In genomic region chr3:118884748-118885206, GRCh38 we compare ENCODE assay signal across 8 cellular contexts.
A peak's percentile ranks its signal among the peaks of the same experiment; 100 is the strongest.
DNase-seq lines count a peak whose midpoint lies in the region; ATAC-seq, FAIRE-seq and TF ChIP-seq lines count a peak whose summit lies in the region.

No MANE protein-coding gene starts in this region.

- peak; percentile 84 for TF ChIP-seq CTCF in D721Med (IDR thresholded peaks at IDR 0.05; ENCODE audit: insufficient read depth, missing control alignments)
- TF ChIP-seq CTCF in Panc1 (IDR thresholded peaks at IDR 0.05): peak; percentile 98
- TF ChIP-seq CTCF in foreskin fibroblast (IDR thresholded peaks at IDR 0.05; ENCODE audit: low read depth, low read length): peak; percentile 96
- TF ChIP-seq CTCF in osteocyte (IDR thresholded peaks at IDR 0.05): peak; percentile 87
- TF ChIP-seq CTCF in thyroid gland (IDR thresholded peaks at IDR 0.05): peak; percentile 27 to 84 (median 52)

- intact Hi-C loops in Panc1 (cut with micrococcal nuclease; ENCODE audit: unreplicated experiment) (loop anchor here (1.0 to 10.0 kb wide), 3 partner anchors 150 to 680 kb away; partner anchors contain the start of genes B4GALT4 and IGSF11), thyroid gland (cut with DNase I) (loop anchor here (5.0 kb wide), 1 partner anchor 213 kb away; no protein-coding TSS in a partner anchor)

- no peak for DNase-seq in D721Med (ENCODE audit: insufficient read length, low spot score)
- peak; percentile 57 for DNase-seq in HT1080 (ENCODE audit: low read depth)
- DNase-seq in Panc1 (ENCODE audit: low read depth, low spot score): peak; percentile 43
- DNase-seq in activated T-helper 1 cell treated with Interleukin-2 at 50 U/mL for 16 hours (ENCODE audit: low read depth): peak; percentile 51
- DNase-seq in foreskin fibroblast: peak; percentile 10 to 61
- DNase-seq in osteocyte (ENCODE audit: extremely low spot score, unreplicated experiment): no peak
- peak; percentile 64 to 78 for DNase-seq in thyroid gland

- peak; percentile 85 for FAIRE-seq in D721Med (lab: Jason Lieb, UNC)

- no peak overlapping the region for H3K27ac Mint-ChIP-seq in osteocyte (ENCODE audit: unreplicated experiment)

- WGBS in thyroid gland, 2 donors: 1 to 2% methylated on average over 3 of the region's 3 CpGs

- H3K36me3 ChIP-seq in Panc1 (ENCODE audit: control insufficient read depth, insufficient read depth, low read length): no peaks in the 10 kb centered on the region
- no peaks in the 10 kb centered on the region for H3K36me3 ChIP-seq in thyroid gland

- no peak overlapping the region for H3K27ac ChIP-seq in Panc1 (ENCODE audit: low read length)
- no peak overlapping the region for H3K27ac ChIP-seq in thyroid gland

- BruUV-seq in Panc1 (replicated peaks; lab: Mats Ljungman, UMichigan): no TSS peak

- H3K4me1 Mint-ChIP-seq in osteocyte (ENCODE audit: unreplicated experiment): no peaks in the 10 kb centered on the region

- H3K4me3 Mint-ChIP-seq in osteocyte (ENCODE audit: unreplicated experiment): no peak overlapping the region

- H3K27me3 ChIP-seq in Panc1 (ENCODE audit: control insufficient read depth, insufficient read depth, low read length) (peaks cover 20% of the 10 kb centered on the region), thyroid gland (no peaks in the 10 kb centered on the region)

- no peaks in the 10 kb centered on the region for H3K9me3 Mint-ChIP-seq in osteocyte (ENCODE audit: unreplicated experiment)

- H3K36me3 Mint-ChIP-seq in osteocyte (ENCODE audit: unreplicated experiment): no peaks in the 10 kb centered on the region

- peaks cover 42% of the 10 kb centered on the region for H3K27me3 Mint-ChIP-seq in osteocyte (ENCODE audit: unreplicated experiment)

- POLR2A ChIA-PET in Panc1 (lab: Charles Lee): no interaction called here

- H3K4me1 ChIP-seq in Panc1 (ENCODE audit: control insufficient read depth, insufficient read depth, low read length): no peaks in the 10 kb centered on the region
- no peaks in the 10 kb centered on the region for H3K4me1 ChIP-seq in thyroid gland

- in situ Hi-C loops in Panc1 (cut with HindIII; ENCODE audit: low pct_unique_long_range_greater_than_20kb, low sequenced_read_pairs): no loop called here

- CTCF ChIA-PET in Panc1 (lab: Charles Lee): interaction anchor here (0.6 to 4.3 kb wide), 10 partner anchors 149 to 728 kb away, joined by 3 to 36 read pairs (median 6); partner anchors contain the start of genes B4GALT4 and IGSF11

- ATAC-seq in GM21367 (IDR thresholded peaks at IDR 0.05; ENCODE audit: unreplicated experiment) (peak; percentile 68), Panc1 (peak; percentile 92)

- H3K9me3 ChIP-seq in Panc1 (ENCODE audit: control insufficient read depth, insufficient read depth, low read depth, low read length): no peaks in the 10 kb centered on the region
- H3K9me3 ChIP-seq in thyroid gland: no peaks in the 10 kb centered on the region

- TF ChIP-seq POLR2A in thyroid gland (IDR thresholded peaks at IDR 0.05): no peak

- H3K4me3 ChIP-seq in Panc1 (ENCODE audit: low read depth in 2 of 2, low read length in 2 of 2) (no peak overlapping the region), foreskin fibroblast (ENCODE audit: low read depth in 1 of 2, low read length in 2 of 2) (no peak overlapping the region), thyroid gland (replicated peaks in 1 of 3) (no peak overlapping the region)

Comparison
In these comparisons a context has a peak if more than half of its experiments do, and no peak if none do; other contexts are left out.
1. DNase-seq: peak in HT1080 (single experiment), Panc1 (single experiment), activated T-helper 1 cell treated with Interleukin-2 at 50 U/mL for 16 hours (single experiment), foreskin fibroblast (2 of 2) and thyroid gland (2 of 2); none in D721Med (single experiment) and osteocyte (single experiment).
2. Peak in every context shown above with its lines, with median percentiles within 50 percentile points of each other: CTCF ChIP-seq.